ENCODE assay signal across 14 cellular contexts in the genomic region with DNA sequence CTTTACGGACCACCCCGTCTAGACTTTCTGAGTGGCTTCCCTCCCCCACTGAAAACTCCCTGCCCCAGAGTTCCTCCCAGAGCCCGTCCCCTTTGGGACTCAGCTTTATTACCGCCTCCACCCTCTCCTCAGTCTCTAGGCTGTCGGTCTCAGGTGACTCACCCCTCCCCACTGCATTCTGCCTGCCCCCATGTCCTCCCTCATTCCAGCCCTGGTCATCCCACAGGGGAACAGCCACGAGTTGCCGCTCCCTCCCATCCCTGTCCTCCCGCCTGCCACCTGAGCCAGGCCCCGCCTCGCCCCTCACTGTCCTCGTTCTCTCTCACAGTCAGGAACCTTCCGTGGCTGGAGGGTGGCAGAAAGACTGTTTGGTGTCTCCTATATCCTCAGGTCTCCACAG. TPM values are rescaled to one million over a fixed set of nuclear protein-coding genes. Genes with fewer than 3 reads are reported as not detected.
DNase-seq lines count a peak whose midpoint lies in the region; ATAC-seq, FAIRE-seq and TF ChIP-seq lines count a peak whose summit lies in the region.
"Had no signal": no experiment of that assay in that cellular context is flagged by ENCODE, and none has a peak within 500 bp of the region (broad histone marks: within the 10 kb centered on the region; RNA-seq: fewer than 3 reads in every experiment).

No MANE protein-coding gene starts in this region.

- no peaks in the 10 kb centered on the region for H3K4me1 Mint-ChIP-seq in activated T-helper 17 cell treated with anti-CD3 and anti-CD28 coated beads, Interleukin-2, amount 50 U/mL, for 72 hours

- H3K36me3 Mint-ChIP-seq in activated T-helper 17 cell treated with anti-CD3 and anti-CD28 coated beads, Interleukin-2, amount 50 U/mL, for 72 hours (ENCODE audit: low read depth): peaks cover 95% of the 10 kb centered on the region

- no peak for FAIRE-seq in GM12892 (lab: Jason Lieb, UNC)
- FAIRE-seq: pancreas had no signal

- TF ChIP-seq CTCF in kidney epithelial cell (IDR thresholded peaks at IDR 0.05; ENCODE audit: insufficient read depth, low read length, poor library complexity, severe bottlenecking): no peak

- DNase-seq in Daoy (ENCODE audit: low read depth) (peak; percentile 27), kidney epithelial cell (ENCODE audit: low read depth) (peak; percentile 31), renal cortical epithelial cell (ENCODE audit: low read depth) (peak; percentile 29), NCI-H1092 (lab: John Stamatoyannopoulos, UW) (no peak), GM12892 (ENCODE audit: insufficient read length) (no peak), NCI-H187 treated with DMSO at 0.1 percent for 48 hours (lab: John Stamatoyannopoulos, UW) (no peak), NCI-H2171 (lab: John Stamatoyannopoulos, UW) (no peak)
- DNase-seq: effector memory CD4-positive, alpha-beta T cell; NCI-H1694; NCI-H69; pancreas; RPMI8226 had no signal

- H3K36me3 ChIP-seq in kidney epithelial cell (ENCODE audit: control insufficient read depth, insufficient read depth, low read length): peaks cover 6% of the 10 kb centered on the region

- no peaks in the 10 kb centered on the region for H3K27me3 ChIP-seq in kidney epithelial cell (ENCODE audit: control insufficient read depth, insufficient read depth, low read length)
- H3K27me3 ChIP-seq: pancreas, tibial nerve had no signal

- no peaks in the 10 kb centered on the region for H3K27me3 Mint-ChIP-seq in activated T-helper 17 cell treated with anti-CD3 and anti-CD28 coated beads, Interleukin-2, amount 50 U/mL, for 72 hours

- no peaks in the 10 kb centered on the region for H3K9me3 Mint-ChIP-seq in activated T-helper 17 cell treated with anti-CD3 and anti-CD28 coated beads, Interleukin-2, amount 50 U/mL, for 72 hours

- no peak for TF ChIP-seq POLR2A in GM12892 (IDR thresholded peaks at IDR 0.05; ENCODE audit: low read depth, low read length)

- H3K4me3 ChIP-seq in kidney epithelial cell (ENCODE audit: low read depth, low read length): no peak overlapping the region
- H3K4me3 ChIP-seq: pancreas, tibial nerve had no signal

- H3K27ac Mint-ChIP-seq in activated T-helper 17 cell treated with anti-CD3 and anti-CD28 coated beads, Interleukin-2, amount 50 U/mL, for 72 hours: peak overlapping the region; percentile 56

- H3K4me3 Mint-ChIP-seq in activated T-helper 17 cell treated with anti-CD3 and anti-CD28 coated beads, Interleukin-2, amount 50 U/mL, for 72 hours: no peak overlapping the region

- ATAC-seq in activated T-helper 17 cell treated with anti-CD3 and anti-CD28 coated beads, Interleukin-2, amount 50 U/mL, for 72 hours (replicated peaks): no peak

RNA-seq across cellular contexts. Expression of gene SMARCA4, which starts 57.3 kb away (rescaled TPM):
- 112 and 152 TPM in 2 replicates for total RNA-seq in Daoy (2014; rRNA removed; shearing (Covaris generic))
- 100 to 1,000 TPM in 1 of 2 donors, 10 to 100 TPM in 1; 71.5 to 119 TPM for total RNA-seq in activated T-helper 17 cell treated with anti-CD3 and anti-CD28 coated beads, Interleukin-2, amount 50 U/mL, for 72 hours
- total RNA-seq in kidney epithelial cell (124 and 189 TPM in 2 replicates), renal cortical epithelial cell (83.0 and 313 TPM in 2 replicates)
- 54.1 TPM for polyA plus RNA-seq in GM12892 (2012; ENCODE audit: missing spikeins)

Comparison
In these comparisons a context has a peak if more than half of its experiments do, and no peak if none do; other contexts are left out.
1. DNase-seq: peak in Daoy (single experiment), kidney epithelial cell (single experiment) and renal cortical epithelial cell (single experiment); none in NCI-H1092 (single experiment), GM12892 (single experiment), NCI-H187 treated with DMSO at 0.1 percent for 48 hours (single experiment) and NCI-H2171 (single experiment).